ENCODE assay signal across 20 cellular contexts in genomic region chr6:67736161-67736560, GRCh38.
A peak's percentile ranks its signal among the peaks of the same experiment; 100 is the strongest.
DNase-seq lines count a peak whose midpoint lies in the region; ATAC-seq and TF ChIP-seq lines count a peak whose summit lies in the region.
"Had no signal": no experiment of that assay in that cellular context is flagged by ENCODE, and none has a peak within 500 bp of the region (broad histone marks: within the 10 kb centered on the region; RNA-seq: fewer than 3 reads in every experiment).

No MANE protein-coding gene starts in this region.

- H3K27me3 Mint-ChIP-seq in mesothelial cell of epicardium (ENCODE audit: low read depth), result no peaks in the 10 kb centered on the region
- H3K27me3 Mint-ChIP-seq: B cell had no signal

- H3K4me1 Mint-ChIP-seq in mesothelial cell of epicardium, result peaks cover 2% of the 10 kb centered on the region
- H3K4me1 Mint-ChIP-seq: B cell had no signal

- H3K36me3 Mint-ChIP-seq in mesothelial cell of epicardium, result no peaks in the 10 kb centered on the region
- H3K36me3 Mint-ChIP-seq: CD8-positive, alpha-beta T cell had no signal

- DNase-seq in adipocyte (ENCODE audit: low read depth), result peak; percentile 1
- DNase-seq in brain microvascular endothelial cell, result no peak
- DNase-seq in fibroblast of the aortic adventitia (ENCODE audit: low read depth), result peak; percentile 70
- no peak for DNase-seq in DMS153 (lab: John Stamatoyannopoulos, UW)
- DNase-seq in coronary artery (ENCODE audit: low spot score), result no peak
- DNase-seq in mesothelial cell of epicardium (ENCODE audit: low spot score in 2 of 2, unreplicated experiment in 2 of 2), result no peak
- DNase-seq in stimulated activated naive CD8-positive, alpha-beta T cell treated with anti-CD3 and anti-CD28 coated beads, Interleukin-15, Interleukin-2, amounts not matched to agents 100 U/mL and 50 U/mL, for 24 hours, result no peak
- DNase-seq: Calu3; CD8-positive, alpha-beta T cell; DMS53; DND-41; EL; GOT3; H9 had no signal

- no peak overlapping the region for H3K4me3 Mint-ChIP-seq in mesothelial cell of epicardium
- H3K4me3 Mint-ChIP-seq: B cell; CD8-positive, alpha-beta T cell; H9 had no signal

- TF ChIP-seq CTCF in brain microvascular endothelial cell (IDR thresholded peaks at IDR 0.05; ENCODE audit: low read depth, low read length, missing control alignments) (no peak), fibroblast of the aortic adventitia (IDR thresholded peaks at IDR 0.05; ENCODE audit: insufficient read depth, low read length) (no peak), coronary artery (IDR thresholded peaks at IDR 0.05) (no peak), mesothelial cell of epicardium (IDR thresholded peaks at IDR 0.05; ENCODE audit: unreplicated experiment) (no peak)

- no peak overlapping the region for H3K9ac ChIP-seq in adipocyte (ENCODE audit: low read length)
- H3K9ac ChIP-seq: BLaER1 treated with 17β-estradiol and CSF1 and Interleukin-3, amounts not matched to agents 10 nM and 100 nM had no signal

- H3K36me3 ChIP-seq in ACC112 (ENCODE audit: insufficient read depth, low read length) (no peaks in the 10 kb centered on the region; the same call in 1 of the 2 replicates), adipocyte (ENCODE audit: control insufficient read depth, insufficient read depth, low read length, severe bottlenecking) (no peaks in the 10 kb centered on the region), brain microvascular endothelial cell (replicated peaks) (no peaks in the 10 kb centered on the region)
- H3K36me3 ChIP-seq: BLaER1 treated with 17β-estradiol and CSF1 and Interleukin-3, amounts not matched to agents 10 nM and 100 nM had no signal

- H3K9me3 Mint-ChIP-seq in mesothelial cell of epicardium, result peaks cover 43% of the 10 kb centered on the region

- no peak for ATAC-seq in stimulated activated naive CD8-positive, alpha-beta T cell treated with anti-CD3 and anti-CD28 coated beads, Interleukin-15, Interleukin-2, amounts not matched to agents 100 U/mL and 50 U/mL, for 24 hours
- ATAC-seq: A549; CD8-positive, alpha-beta T cell; GM12878 had no signal

- no peaks in the 10 kb centered on the region for H3K79me2 ChIP-seq in ACC112 (ENCODE audit: control insufficient read depth, insufficient read depth, low read length, unreplicated experiment)

- H3K4me1 ChIP-seq in ACC112 (ENCODE audit: control insufficient read depth, insufficient read depth, low read length, unreplicated experiment) (peaks cover 14% of the 10 kb centered on the region), adipocyte (ENCODE audit: control insufficient read depth, insufficient read depth, low read length) (no peaks in the 10 kb centered on the region)
- H3K4me1 ChIP-seq: A549 had no signal

- H3K27ac ChIP-seq in ACC112 (ENCODE audit: low read depth, low read length) (peak overlapping the region; percentile 29; the same call in 1 of the 2 replicates), brain microvascular endothelial cell (peak overlapping the region; percentile 0), coronary artery (no peak overlapping the region)
- H3K27ac ChIP-seq: 22Rv1; A549; BLaER1 treated with 17β-estradiol and CSF1 and Interleukin-3, amounts not matched to agents 10 nM and 100 nM had no signal

- peak overlapping the region; percentile 38 for H2AFZ ChIP-seq in ACC112 (ENCODE audit: low read length, unreplicated experiment)

- H3K27me3 ChIP-seq in ACC112 (ENCODE audit: insufficient read depth, low read length) (no peaks in the 10 kb centered on the region), adipocyte (replicated peaks; ENCODE audit: control insufficient read depth, insufficient read depth, low read length) (no peaks in the 10 kb centered on the region), brain microvascular endothelial cell (replicated peaks) (no peaks in the 10 kb centered on the region)
- H3K27me3 ChIP-seq: BLaER1 treated with 17β-estradiol and CSF1 and Interleukin-3, amounts not matched to agents 10 nM and 100 nM had no signal

- H3K4me3 ChIP-seq in ACC112 (ENCODE audit: low read depth, low read length) (no peak overlapping the region), adipocyte (ENCODE audit: low read length) (no peak overlapping the region), brain microvascular endothelial cell (ENCODE audit: low read depth, low read length) (no peak overlapping the region), fibroblast of the aortic adventitia (ENCODE audit: low read depth, low read length) (no peak overlapping the region), coronary artery (no peak overlapping the region)
- H3K4me3 ChIP-seq: A549; BLaER1 treated with 17β-estradiol and CSF1 and Interleukin-3, amounts not matched to agents 10 nM and 100 nM; GM12878 had no signal

- in situ Hi-C loops in brain microvascular endothelial cell (cut with HindIII; ENCODE audit: low pct_ligation_motif_present, low sequenced_read_pairs), result no loop called here

- H3K9me3 ChIP-seq in adipocyte (ENCODE audit: control insufficient read depth, low read length), result no peaks in the 10 kb centered on the region
- H3K9me3 ChIP-seq: A549 had no signal

- H3K27ac Mint-ChIP-seq in mesothelial cell of epicardium, result no peak overlapping the region
- H3K27ac Mint-ChIP-seq: B cell; CD8-positive, alpha-beta T cell; H9 had no signal

Comparison
In these comparisons a context has a peak if more than half of its experiments do, and no peak if none do; other contexts are left out.
1. H3K27ac ChIP-seq: peak in ACC112 (single experiment) and brain microvascular endothelial cell (single experiment); none in coronary artery (0 of 2).
2. DNase-seq: peak in adipocyte (single experiment) and fibroblast of the aortic adventitia (single experiment); none in brain microvascular endothelial cell (single experiment), DMS153 (single experiment), coronary artery (single experiment), mesothelial cell of epicardium (0 of 2) and stimulated activated naive CD8-positive, alpha-beta T cell treated with anti-CD3 and anti-CD28 coated beads, Interleukin-15, Interleukin-2, amounts not matched to agents 100 U/mL and 50 U/mL, for 24 hours (single experiment).